26 cellular contexts compared by ENCODE assay signal in the genomic region with DNA sequence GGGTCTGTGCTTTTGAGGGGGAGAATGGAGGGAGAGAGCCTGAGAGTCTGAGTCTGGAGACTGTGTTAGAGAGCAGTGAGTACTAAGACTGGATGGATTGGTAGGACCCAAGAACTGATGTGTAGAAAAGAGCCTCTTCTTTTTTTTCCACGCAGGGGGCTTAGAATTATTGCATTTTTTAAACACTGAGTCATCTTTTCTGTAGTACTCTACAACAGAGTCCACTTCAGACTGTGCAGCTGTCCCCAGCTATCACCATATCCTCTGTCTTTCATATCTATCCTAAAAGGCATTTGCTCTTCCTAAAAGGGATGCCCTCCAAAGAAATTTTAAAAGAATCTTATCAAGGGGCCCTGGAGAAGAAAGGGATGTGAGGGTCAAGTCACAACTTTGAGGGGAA.
"Had no signal": no experiment of that assay in that cellular context is flagged by ENCODE, and none has a peak within 500 bp of the region (broad histone marks: within the 10 kb centered on the region; RNA-seq: fewer than 3 reads in every experiment).

No MANE protein-coding gene starts in this region.

- H3K27me3 Mint-ChIP-seq: activated B cell treated with CpG ODN at 0.5 μM for 24 hours; activated CD8-positive, alpha-beta T cell treated with anti-CD3 and anti-CD28 coated beads for 36 hours; activated naive CD8-positive, alpha-beta T cell; naive thymus-derived CD4-positive, alpha-beta T cell; stimulated activated naive B cell treated with anti-CD40 and anti-IgM and Interleukin-4, amounts not matched to agents 10 μg/mL and 1 μg/mL and 100 μg/mL, for 72 hours had no signal

- DNase-seq: activated B cell treated with CpG ODN at 0.5 μM for 24 hours; activated CD4-positive, alpha-beta T cell treated with anti-CD3 and anti-CD28 coated beads, Interleukin-2, amount 50 U/mL, for 1 hour; activated CD8-positive, alpha-beta T cell treated with anti-CD3 and anti-CD28 coated beads for 36 hours; activated naive CD4-positive, alpha-beta T cell; activated T-cell treated with anti-CD3 and anti-CD28 coated beads, Interleukin-2, amount 50 U/mL, for 48 hours; anterior cingulate cortex; colonic mucosa; dorsolateral prefrontal cortex; effector memory CD4-positive, alpha-beta T cell; glutamatergic neuron; left ventricle myocardium inferior; naive thymus-derived CD4-positive, alpha-beta T cell; occipital lobe; psoas muscle; sigmoid colon; stimulated activated CD4-positive, alpha-beta T cell treated with anti-CD3 and anti-CD28 coated beads, Interleukin-1b, Interleukin-23, amount 100 ng/mL, for 48 hours; stimulated activated naive B cell treated with anti-CD40 and anti-IgM and Interleukin-4, amounts not matched to agents 10 μg/mL and 1 μg/mL and 100 μg/mL, for 72 hours; stomach; T-helper 2 cell; thyroid gland; upper lobe of left lung had no signal

- H3K36me3 Mint-ChIP-seq: stimulated activated naive B cell treated with anti-CD40 and anti-IgM and Interleukin-4, amounts not matched to agents 10 μg/mL and 1 μg/mL and 100 μg/mL, for 72 hours had no signal

- H3K4me2 ChIP-seq: smooth muscle cell had no signal

- H3K27ac Mint-ChIP-seq: activated B cell treated with CpG ODN at 0.5 μM for 24 hours; activated CD8-positive, alpha-beta T cell treated with anti-CD3 and anti-CD28 coated beads for 36 hours; activated naive CD8-positive, alpha-beta T cell; naive thymus-derived CD4-positive, alpha-beta T cell; stimulated activated naive B cell treated with anti-CD40 and anti-IgM and Interleukin-4, amounts not matched to agents 10 μg/mL and 1 μg/mL and 100 μg/mL, for 72 hours had no signal

- H3K27me3 ChIP-seq: colonic mucosa, dorsolateral prefrontal cortex, sigmoid colon, stomach, thyroid gland, upper lobe of left lung, vagina had no signal

- H3K27ac ChIP-seq: colonic mucosa, dorsolateral prefrontal cortex, left ventricle myocardium inferior, parathyroid adenoma, psoas muscle, sigmoid colon, stomach, thyroid gland, upper lobe of left lung, vagina had no signal

- H2AFZ ChIP-seq: parathyroid adenoma had no signal

- H3K9me3 Mint-ChIP-seq: activated B cell treated with CpG ODN at 0.5 μM for 24 hours; activated CD8-positive, alpha-beta T cell treated with anti-CD3 and anti-CD28 coated beads for 36 hours; naive thymus-derived CD4-positive, alpha-beta T cell had no signal

- H3K79me2 ChIP-seq: parathyroid adenoma had no signal

- H3K36me3 ChIP-seq: colonic mucosa, left ventricle myocardium inferior, sigmoid colon, stomach, thyroid gland, upper lobe of left lung, vagina had no signal

- ATAC-seq: activated CD8-positive, alpha-beta T cell treated with anti-CD3 and anti-CD28 coated beads for 36 hours; naive thymus-derived CD4-positive, alpha-beta T cell; psoas muscle; stimulated activated naive B cell treated with anti-CD40 and anti-IgM and Interleukin-4, amounts not matched to agents 10 μg/mL and 1 μg/mL and 100 μg/mL, for 72 hours had no signal

- H3K9ac ChIP-seq: parathyroid adenoma had no signal

- H3K4me3 ChIP-seq: colonic mucosa, dorsolateral prefrontal cortex, left ventricle myocardium inferior, lung, psoas muscle, sigmoid colon, smooth muscle cell, stomach, thyroid gland, upper lobe of left lung, vagina had no signal

- H3K4me3 Mint-ChIP-seq: activated B cell treated with CpG ODN at 0.5 μM for 24 hours; activated CD8-positive, alpha-beta T cell treated with anti-CD3 and anti-CD28 coated beads for 36 hours; activated naive CD8-positive, alpha-beta T cell; naive thymus-derived CD4-positive, alpha-beta T cell; stimulated activated naive B cell treated with anti-CD40 and anti-IgM and Interleukin-4, amounts not matched to agents 10 μg/mL and 1 μg/mL and 100 μg/mL, for 72 hours had no signal

- H3K4me1 ChIP-seq: colonic mucosa, parathyroid adenoma, psoas muscle, sigmoid colon, stomach, thyroid gland, upper lobe of left lung, vagina had no signal

- H3K9me3 ChIP-seq: colonic mucosa, left ventricle myocardium inferior, psoas muscle, sigmoid colon, stomach, thyroid gland, upper lobe of left lung, vagina had no signal
